ENCODE assay signal across 2 cellular contexts in the genomic region with DNA sequence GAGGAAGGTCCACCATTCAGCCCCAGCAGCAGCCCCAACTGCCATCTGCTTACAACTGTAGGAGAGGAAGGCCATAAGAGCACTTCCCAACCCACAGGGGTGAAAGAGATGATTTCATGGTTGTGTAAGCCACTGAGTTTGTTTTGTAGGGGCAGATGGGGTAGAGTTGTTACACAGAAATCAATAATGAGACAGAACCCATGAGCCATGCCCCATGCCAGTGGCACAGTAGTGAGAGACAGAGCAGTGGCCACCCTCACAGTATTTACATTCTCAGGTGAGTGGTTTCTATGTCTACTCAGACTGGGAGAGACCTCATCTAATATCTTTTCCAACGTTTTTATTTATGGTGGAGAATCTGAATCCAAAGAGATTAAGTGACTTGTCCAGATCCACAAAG.
A peak's percentile ranks its signal among the peaks of the same experiment; 100 is the strongest.
TF ChIP-seq lines count a peak whose summit lies in the region.

No MANE protein-coding gene starts in this region.

TF ChIP-seq in liver, 16 proteins besides CTCF, POLR2A, EP300 and RAD21 (continued from another document):
- peak; percentile 67 for TF ChIP-seq FOXA2 (IDR thresholded peaks at IDR 0.05)
- TF ChIP-seq NR2F2 (IDR thresholded peaks at IDR 0.05): no peak
- TF ChIP-seq RXRA (IDR thresholded peaks at IDR 0.05): peak; percentile 80 to 84
- peak; percentile 55 to 67 for TF ChIP-seq HNF4A (conservative IDR thresholded peaks at IDR 0.05)
- TF ChIP-seq, protein P1, sequence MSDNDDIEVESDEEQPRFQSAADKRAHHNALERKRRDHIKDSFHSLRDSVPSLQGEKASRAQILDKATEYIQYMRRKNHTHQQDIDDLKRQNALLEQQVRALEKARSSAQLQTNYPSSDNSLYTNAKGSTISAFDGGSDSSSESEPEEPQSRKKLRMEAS (IDR thresholded peaks at IDR 0.05): no peak
- TF ChIP-seq, protein P2, sequence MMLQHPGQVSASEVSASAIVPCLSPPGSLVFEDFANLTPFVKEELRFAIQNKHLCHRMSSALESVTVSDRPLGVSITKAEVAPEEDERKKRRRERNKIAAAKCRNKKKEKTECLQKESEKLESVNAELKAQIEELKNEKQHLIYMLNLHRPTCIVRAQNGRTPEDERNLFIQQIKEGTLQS (IDR thresholded peaks at IDR 0.05): no peak
- peak; percentile 66 for TF ChIP-seq TAF1 (conservative IDR thresholded peaks at IDR 0.05)
- TF ChIP-seq EGR1 (IDR thresholded peaks at IDR 0.05; ENCODE audit: low read depth in 2 of 2): no peak
- TF ChIP-seq, protein P3, sequence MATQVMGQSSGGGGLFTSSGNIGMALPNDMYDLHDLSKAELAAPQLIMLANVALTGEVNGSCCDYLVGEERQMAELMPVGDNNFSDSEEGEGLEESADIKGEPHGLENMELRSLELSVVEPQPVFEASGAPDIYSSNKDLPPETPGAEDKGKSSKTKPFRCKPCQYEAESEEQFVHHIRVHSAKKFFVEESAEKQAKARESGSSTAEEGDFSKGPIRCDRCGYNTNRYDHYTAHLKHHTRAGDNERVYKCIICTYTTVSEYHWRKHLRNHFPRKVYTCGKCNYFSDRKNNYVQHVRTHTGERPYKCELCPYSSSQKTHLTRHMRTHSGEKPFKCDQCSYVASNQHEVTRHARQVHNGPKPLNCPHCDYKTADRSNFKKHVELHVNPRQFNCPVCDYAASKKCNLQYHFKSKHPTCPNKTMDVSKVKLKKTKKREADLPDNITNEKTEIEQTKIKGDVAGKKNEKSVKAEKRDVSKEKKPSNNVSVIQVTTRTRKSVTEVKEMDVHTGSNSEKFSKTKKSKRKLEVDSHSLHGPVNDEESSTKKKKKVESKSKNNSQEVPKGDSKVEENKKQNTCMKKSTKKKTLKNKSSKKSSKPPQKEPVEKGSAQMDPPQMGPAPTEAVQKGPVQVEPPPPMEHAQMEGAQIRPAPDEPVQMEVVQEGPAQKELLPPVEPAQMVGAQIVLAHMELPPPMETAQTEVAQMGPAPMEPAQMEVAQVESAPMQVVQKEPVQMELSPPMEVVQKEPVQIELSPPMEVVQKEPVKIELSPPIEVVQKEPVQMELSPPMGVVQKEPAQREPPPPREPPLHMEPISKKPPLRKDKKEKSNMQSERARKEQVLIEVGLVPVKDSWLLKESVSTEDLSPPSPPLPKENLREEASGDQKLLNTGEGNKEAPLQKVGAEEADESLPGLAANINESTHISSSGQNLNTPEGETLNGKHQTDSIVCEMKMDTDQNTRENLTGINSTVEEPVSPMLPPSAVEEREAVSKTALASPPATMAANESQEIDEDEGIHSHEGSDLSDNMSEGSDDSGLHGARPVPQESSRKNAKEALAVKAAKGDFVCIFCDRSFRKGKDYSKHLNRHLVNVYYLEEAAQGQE (IDR thresholded peaks at IDR 0.05): peak; percentile 16
- no peak for TF ChIP-seq FOXA1 (IDR thresholded peaks at IDR 0.05)
- peak; percentile 43 for TF ChIP-seq SP1 (IDR thresholded peaks at IDR 0.05)
- TF ChIP-seq HNF4G (IDR thresholded peaks at IDR 0.05): peak; percentile 24
- TF ChIP-seq, protein P4, sequence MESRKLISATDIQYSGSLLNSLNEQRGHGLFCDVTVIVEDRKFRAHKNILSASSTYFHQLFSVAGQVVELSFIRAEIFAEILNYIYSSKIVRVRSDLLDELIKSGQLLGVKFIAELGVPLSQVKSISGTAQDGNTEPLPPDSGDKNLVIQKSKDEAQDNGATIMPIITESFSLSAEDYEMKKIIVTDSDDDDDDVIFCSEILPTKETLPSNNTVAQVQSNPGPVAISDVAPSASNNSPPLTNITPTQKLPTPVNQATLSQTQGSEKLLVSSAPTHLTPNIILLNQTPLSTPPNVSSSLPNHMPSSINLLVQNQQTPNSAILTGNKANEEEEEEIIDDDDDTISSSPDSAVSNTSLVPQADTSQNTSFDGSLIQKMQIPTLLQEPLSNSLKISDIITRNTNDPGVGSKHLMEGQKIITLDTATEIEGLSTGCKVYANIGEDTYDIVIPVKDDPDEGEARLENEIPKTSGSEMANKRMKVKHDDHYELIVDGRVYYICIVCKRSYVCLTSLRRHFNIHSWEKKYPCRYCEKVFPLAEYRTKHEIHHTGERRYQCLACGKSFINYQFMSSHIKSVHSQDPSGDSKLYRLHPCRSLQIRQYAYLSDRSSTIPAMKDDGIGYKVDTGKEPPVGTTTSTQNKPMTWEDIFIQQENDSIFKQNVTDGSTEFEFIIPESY (IDR thresholded peaks at IDR 0.05): peak; percentile 23
- no peak for TF ChIP-seq YY1 (IDR thresholded peaks at IDR 0.05)

TF ChIP-seq in HepG2, 621 proteins besides CTCF, POLR2A, EP300 and RAD21:
- TF ChIP-seq, protein P5, sequence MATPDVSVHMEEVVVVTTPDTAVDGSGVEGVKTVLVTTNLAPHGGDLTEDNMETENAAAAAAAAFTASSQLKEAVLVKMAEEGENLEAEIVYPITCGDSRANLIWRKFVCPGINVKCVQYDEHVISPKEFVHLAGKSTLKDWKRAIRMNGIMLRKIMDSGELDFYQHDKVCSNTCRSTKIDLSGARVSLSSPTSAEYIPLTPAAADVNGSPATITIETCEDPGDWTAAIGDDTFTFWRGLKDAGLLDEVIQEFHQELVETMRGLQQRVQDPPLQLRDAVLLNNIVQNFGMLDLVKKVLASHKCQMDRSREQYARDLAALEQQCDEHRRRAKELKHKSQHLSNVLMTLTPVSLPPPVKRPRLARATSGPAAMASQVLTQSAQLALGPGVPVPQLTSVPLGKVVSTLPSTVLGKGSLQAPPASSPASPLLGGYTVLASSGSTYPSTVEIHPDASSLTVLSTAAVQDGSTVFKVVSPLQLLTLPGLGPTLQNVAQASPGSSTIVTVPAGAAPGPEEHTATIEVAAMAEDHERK (CRISPR knock-in tag; IDR thresholded peaks at IDR 0.05; ENCODE audit: low read depth): no peak
- TF ChIP-seq, protein P6, sequence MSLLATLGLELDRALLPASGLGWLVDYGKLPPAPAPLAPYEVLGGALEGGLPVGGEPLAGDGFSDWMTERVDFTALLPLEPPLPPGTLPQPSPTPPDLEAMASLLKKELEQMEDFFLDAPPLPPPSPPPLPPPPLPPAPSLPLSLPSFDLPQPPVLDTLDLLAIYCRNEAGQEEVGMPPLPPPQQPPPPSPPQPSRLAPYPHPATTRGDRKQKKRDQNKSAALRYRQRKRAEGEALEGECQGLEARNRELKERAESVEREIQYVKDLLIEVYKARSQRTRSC (CRISPR knock-in tag; IDR thresholded peaks at IDR 0.05; ENCODE audit: low read depth): no peak
- TF ChIP-seq SRF (IDR thresholded peaks at IDR 0.05; ENCODE audit: low read depth, low read length): no peak
- TF ChIP-seq, protein P7, sequence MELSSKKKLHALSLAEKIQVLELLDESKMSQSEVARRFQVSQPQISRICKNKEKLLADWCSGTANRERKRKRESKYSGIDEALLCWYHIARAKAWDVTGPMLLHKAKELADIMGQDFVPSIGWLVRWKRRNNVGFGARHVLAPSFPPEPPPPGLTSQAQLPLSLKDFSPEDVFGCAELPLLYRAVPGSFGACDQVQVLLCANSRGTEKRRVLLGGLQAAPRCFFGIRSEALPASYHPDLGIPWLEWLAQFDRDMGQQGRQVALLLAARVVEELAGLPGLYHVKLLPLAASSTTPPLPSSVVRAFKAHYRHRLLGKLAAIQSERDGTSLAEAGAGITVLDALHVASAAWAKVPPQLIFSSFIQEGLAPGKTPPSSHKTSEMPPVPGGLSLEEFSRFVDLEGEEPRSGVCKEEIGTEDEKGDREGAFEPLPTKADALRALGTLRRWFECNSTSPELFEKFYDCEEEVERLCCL (CRISPR knock-in tag; IDR thresholded peaks at IDR 0.05; ENCODE audit: borderline replicate concordance): no peak
- TF ChIP-seq TEAD3 (CRISPR knock-in tag; optimal IDR thresholded peaks at IDR 0.05; ENCODE audit: borderline replicate concordance): no peak
- no peak for TF ChIP-seq GTF2F1 (IDR thresholded peaks at IDR 0.05; ENCODE audit: low read length)
- no peak for TF ChIP-seq TEAD2 (CRISPR knock-in tag; IDR thresholded peaks at IDR 0.05)
- TF ChIP-seq ZNF780A (CRISPR knock-in tag; IDR thresholded peaks at IDR 0.05): no peak
